Comparison of ENCODE assay signal across 10 cellular contexts in the genomic region with DNA sequence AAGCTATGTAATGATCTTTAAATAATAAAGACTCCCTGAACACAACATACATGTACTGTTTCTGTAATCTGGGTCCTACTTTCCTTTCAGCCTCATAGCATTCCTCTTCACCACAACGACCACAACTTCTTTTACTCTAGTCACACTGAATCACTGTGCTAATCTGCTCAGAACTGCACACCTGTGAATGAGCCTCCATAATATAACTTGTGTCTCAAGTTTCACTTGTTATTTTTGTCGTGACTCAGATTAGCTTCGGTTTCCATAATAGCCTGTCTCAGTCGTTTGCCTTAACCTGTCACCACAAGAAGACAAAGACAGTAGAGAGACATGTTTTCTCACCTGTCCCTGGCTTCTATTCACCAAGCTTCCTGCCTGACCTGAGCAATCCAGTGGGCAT.
A peak's percentile ranks its signal among the peaks of the same experiment; 100 is the strongest.
DNase-seq lines count a peak whose midpoint lies in the region; ATAC-seq, FAIRE-seq and TF ChIP-seq lines count a peak whose summit lies in the region.
"Had no signal": no experiment of that assay in that cellular context is flagged by ENCODE, and none has a peak within 500 bp of the region (broad histone marks: within the 10 kb centered on the region; RNA-seq: fewer than 3 reads in every experiment).

No MANE protein-coding gene starts in this region.

- no peak for DNase-seq in NCI-H1436 treated with DMSO at 0.1 percent for 48 hours (lab: John Stamatoyannopoulos, UW)
- DNase-seq in uterus = no peak
- no peak for DNase-seq in T-cell
- DNase-seq: OCI-M1 had no signal

- intact Hi-C loops in uterus (cut with DNase I; ENCODE audit: low total_unique reads) = no loop called here

- H3K36me3 Mint-ChIP-seq in T-cell = no peaks in the 10 kb centered on the region

- no peaks in the 10 kb centered on the region for H3K36me3 ChIP-seq in uterus

- no peak for TF ChIP-seq CTCF in uterus (IDR thresholded peaks at IDR 0.05)

- H3K4me3 Mint-ChIP-seq in T-cell = no peak overlapping the region
- H3K4me3 Mint-ChIP-seq: nephron had no signal

- H3K27me3 ChIP-seq in uterus = no peaks in the 10 kb centered on the region
- H3K27me3 ChIP-seq: hepatocyte had no signal

- no peak overlapping the region for H3K27ac Mint-ChIP-seq in T-cell
- H3K27ac Mint-ChIP-seq: nephron had no signal

- no peaks in the 10 kb centered on the region for H3K4me1 Mint-ChIP-seq in T-cell
- H3K4me1 Mint-ChIP-seq: nephron had no signal

- no peak overlapping the region for H3K27ac ChIP-seq in uterus
- H3K27ac ChIP-seq: hepatocyte had no signal

- peaks cover 9 to 14% of the 10 kb centered on the region in 2 donors for H3K27me3 Mint-ChIP-seq in T-cell

- ATAC-seq in GM19023 (IDR thresholded peaks at IDR 0.05; ENCODE audit: unreplicated experiment) = peak; percentile 88
- ATAC-seq in GM21717 (IDR thresholded peaks at IDR 0.05; ENCODE audit: unreplicated experiment) = peak; percentile 98
- peak; percentile 98 for ATAC-seq in HG03432 (IDR thresholded peaks at IDR 0.05; ENCODE audit: unreplicated experiment)
- ATAC-seq in T-cell (replicated peaks in 1 of 4) = no peak

- no peaks in the 10 kb centered on the region for H3K9me3 ChIP-seq in uterus

- no peak overlapping the region for H3K4me3 ChIP-seq in uterus
- H3K4me3 ChIP-seq: hepatocyte had no signal

- FAIRE-seq in colon (lab: Jason Lieb, UNC) = peak; percentile 28

- no peaks in the 10 kb centered on the region for H3K4me1 ChIP-seq in uterus

- CTCF ChIA-PET in T-cell (lab: Charles Lee) = no interaction called here

- TF ChIP-seq POLR2A in uterus (IDR thresholded peaks at IDR 0.05) = no peak

- POLR2A ChIA-PET in T-cell (lab: Charles Lee) = no interaction called here

- H3K9me3 Mint-ChIP-seq in T-cell = peaks cover 8 to 11% (median 8%) of the 10 kb centered on the region in 3 donors

Comparison
In these comparisons a context has a peak if more than half of its experiments do, and no peak if none do; other contexts are left out.
1. ATAC-seq: peak in GM19023 (single experiment), GM21717 (single experiment) and HG03432 (single experiment); none in T-cell (0 of 4).